9 cellular contexts compared by ENCODE assay signal in genomic region chr3:45795882-45796765, GRCh38. TPM values are rescaled to one million over a fixed set of nuclear protein-coding genes. Genes with fewer than 3 reads are reported as not detected.
A peak's percentile ranks its signal among the peaks of the same experiment; 100 is the strongest.
DNase-seq lines count a peak whose midpoint lies in the region; ATAC-seq, FAIRE-seq and TF ChIP-seq lines count a peak whose summit lies in the region.
"Had no signal": no experiment of that assay in that cellular context is flagged by ENCODE, and none has a peak within 500 bp of the region (broad histone marks: within the 10 kb centered on the region; RNA-seq: fewer than 3 reads in every experiment).

Gene SLC6A20, minus strand, starts transcription at chr3:45796536. Its CDS starts 117 bp downstream, at chr3:45796419.

- H3K4me3 Mint-ChIP-seq in activated naive CD8-positive, alpha-beta T cell treated with anti-CD3 and anti-CD28 coated beads, Interleukin-2, amount 50 U/mL, for 24 hours: peak within 1 kb of the TSS; percentile 58
- peak within 1 kb of the TSS; percentile 73 for H3K4me3 Mint-ChIP-seq in stimulated activated memory B cell treated with anti-CD40 and anti-IgM and Interleukin-4, amounts not matched to agents 10 μg/mL and 1 μg/mL and 100 μg/mL, for 72 hours

- H3K9me3 Mint-ChIP-seq in activated naive CD8-positive, alpha-beta T cell treated with anti-CD3 and anti-CD28 coated beads, Interleukin-2, amount 50 U/mL, for 24 hours: no peaks in the 10 kb centered on the region
- H3K9me3 Mint-ChIP-seq in stimulated activated memory B cell treated with anti-CD40 and anti-IgM and Interleukin-4, amounts not matched to agents 10 μg/mL and 1 μg/mL and 100 μg/mL, for 72 hours: no peaks in the 10 kb centered on the region

- no peak for FAIRE-seq in kidney (lab: Jason Lieb, UNC)
- FAIRE-seq: A204.1 had no signal

- peak within 1 kb of the TSS in 1 of 2 donors; percentile 21 for H3K9ac ChIP-seq in kidney (ENCODE audit: low read length in 2 of 2)

- H3K4me3 ChIP-seq in kidney (ENCODE audit: low read length in 2 of 2): peak within 1 kb of the TSS; percentile 23 to 59

- H3K27ac ChIP-seq in kidney (ENCODE audit: low read depth in 2 of 2, low read length in 2 of 2): no peak within 1 kb of the TSS

- peaks cover 0 to 9% of the 10 kb centered on the region in 2 donors for H3K4me1 ChIP-seq in kidney (ENCODE audit: control insufficient read depth in 1 of 2, insufficient read depth in 1 of 2, low read depth in 1 of 2, low read length in 2 of 2)

- DNase-seq in DMS53 (lab: John Stamatoyannopoulos, UW) (peak; percentile 33), DMS53 treated with DMSO at 0.1 percent for 48 hours (lab: John Stamatoyannopoulos, UW; ENCODE audit: unreplicated experiment) (no peak), kidney (no peak)
- DNase-seq in activated naive CD8-positive, alpha-beta T cell treated with anti-CD3 and anti-CD28 coated beads, Interleukin-2, amount 50 U/mL, for 24 hours: peak; percentile 8

- H3K27ac Mint-ChIP-seq in activated naive CD8-positive, alpha-beta T cell treated with anti-CD3 and anti-CD28 coated beads, Interleukin-2, amount 50 U/mL, for 24 hours: no peak within 1 kb of the TSS
- no peak within 1 kb of the TSS for H3K27ac Mint-ChIP-seq in stimulated activated memory B cell treated with anti-CD40 and anti-IgM and Interleukin-4, amounts not matched to agents 10 μg/mL and 1 μg/mL and 100 μg/mL, for 72 hours

- intact Hi-C loops in kidney (cut with DNase I): no loop called here

- H3K36me3 ChIP-seq in kidney (ENCODE audit: control insufficient read depth in 1 of 2, insufficient read depth in 2 of 2, low read length in 2 of 2): no peaks in the 10 kb centered on the region

- H3K9me3 ChIP-seq in kidney (ENCODE audit: control insufficient read depth in 1 of 2, low read length in 2 of 2): no peaks in the 10 kb centered on the region

- no peak for TF ChIP-seq CTCF in kidney (IDR thresholded peaks at IDR 0.05; ENCODE audit: borderline replicate concordance, extremely low read depth, insufficient read depth)

- peaks cover 8% of the 10 kb centered on the region for H3K4me1 Mint-ChIP-seq in activated naive CD8-positive, alpha-beta T cell treated with anti-CD3 and anti-CD28 coated beads, Interleukin-2, amount 50 U/mL, for 24 hours
- H3K4me1 Mint-ChIP-seq in stimulated activated memory B cell treated with anti-CD40 and anti-IgM and Interleukin-4, amounts not matched to agents 10 μg/mL and 1 μg/mL and 100 μg/mL, for 72 hours: peaks cover 31% of the 10 kb centered on the region

- ATAC-seq in activated naive CD8-positive, alpha-beta T cell treated with anti-CD3 and anti-CD28 coated beads, Interleukin-2, amount 50 U/mL, for 24 hours: no peak
- ATAC-seq in stimulated activated memory B cell treated with anti-CD40 and anti-IgM and Interleukin-4, amounts not matched to agents 10 μg/mL and 1 μg/mL and 100 μg/mL, for 72 hours: peak; percentile 40
- no peak for ATAC-seq in GM18498 (IDR thresholded peaks at IDR 0.05; ENCODE audit: unreplicated experiment)
- ATAC-seq in GM19452 (IDR thresholded peaks at IDR 0.05; ENCODE audit: unreplicated experiment): no peak
- ATAC-seq in HG03135 (IDR thresholded peaks at IDR 0.05; ENCODE audit: unreplicated experiment): no peak

- no peaks in the 10 kb centered on the region for H3K36me3 Mint-ChIP-seq in activated naive CD8-positive, alpha-beta T cell treated with anti-CD3 and anti-CD28 coated beads, Interleukin-2, amount 50 U/mL, for 24 hours (ENCODE audit: low read depth)
- no peaks in the 10 kb centered on the region for H3K36me3 Mint-ChIP-seq in stimulated activated memory B cell treated with anti-CD40 and anti-IgM and Interleukin-4, amounts not matched to agents 10 μg/mL and 1 μg/mL and 100 μg/mL, for 72 hours

- H3K27me3 Mint-ChIP-seq in activated naive CD8-positive, alpha-beta T cell treated with anti-CD3 and anti-CD28 coated beads, Interleukin-2, amount 50 U/mL, for 24 hours: peaks cover 52% of the 10 kb centered on the region
- peaks cover 52% of the 10 kb centered on the region for H3K27me3 Mint-ChIP-seq in stimulated activated memory B cell treated with anti-CD40 and anti-IgM and Interleukin-4, amounts not matched to agents 10 μg/mL and 1 μg/mL and 100 μg/mL, for 72 hours

RNA-seq across cellular contexts. Expression of gene SLC6A20, which starts in this region (rescaled TPM):
- 35.2 TPM for total RNA-seq in kidney
- polyA plus RNA-seq in kidney (ENCODE audit: insufficient read depth, low read depth, low replicate concordance): 0.37 TPM

Comparison
In these comparisons a context has a peak if more than half of its experiments do, and no peak if none do; other contexts are left out.
1. DNase-seq: peak in DMS53 (single experiment) and activated naive CD8-positive, alpha-beta T cell treated with anti-CD3 and anti-CD28 coated beads, Interleukin-2, amount 50 U/mL, for 24 hours (single experiment); none in DMS53 treated with DMSO at 0.1 percent for 48 hours (single experiment) and kidney (single experiment).